In genomic region chr10:37976091-37976879, GRCh38 we compare ENCODE assay signal across 8 cellular contexts. TPM values are rescaled to one million over a fixed set of nuclear protein-coding genes. Genes with fewer than 3 reads are reported as not detected.
DNase-seq lines count a peak whose midpoint lies in the region; ATAC-seq, FAIRE-seq and TF ChIP-seq lines count a peak whose summit lies in the region.

ZNF25 (minus strand) TSS chr10:37976647; CDS start chr10:37971722, 4,925 bp downstream.

- H3K36me3 ChIP-seq in BJ (ENCODE audit: control insufficient read depth, insufficient read depth, low read length): no peaks in the 10 kb centered on the region

- CTCF ChIA-PET in BJ (lab: Yijun Ruan, JAX): interaction anchor here (0.5 to 1.3 kb wide), 20 partner anchors 9 to 1921 kb away, joined by 3 to 6 read pairs (median 3); partner anchors contain the start of gene ZNF33A

- TF ChIP-seq CTCF in BJ (IDR thresholded peaks at IDR 0.05; ENCODE audit: insufficient read depth, low read depth, low read length): peak; percentile 99

- FAIRE-seq in colon (lab: Jason Lieb, UNC): peak; percentile 91

- ATAC-seq in HG03442 (IDR thresholded peaks at IDR 0.05; ENCODE audit: unreplicated experiment): peak; percentile 93

- POLR2A ChIA-PET in BJ (lab: Charles Lee): interaction anchor here (0.5 kb wide), 1 partner anchor 36 kb away, joined by 27 read pairs; no protein-coding TSS in a partner anchor

- H3K4me3 ChIP-seq in BJ (ENCODE audit: low read depth, low read length): peak within 1 kb of the TSS; percentile 80

- DNase-seq in BJ (ENCODE audit: low read depth): peak; percentile 88
- DNase-seq in GM19238 (ENCODE audit: insufficient read length, low spot score): peak; percentile 93
- peak; percentile 95 for DNase-seq in NCI-H510A treated with DMSO at 0.1 percent for 48 hours (lab: John Stamatoyannopoulos, UW)
- DNase-seq in activated CD4-positive, alpha-beta T cell treated with anti-CD3 and anti-CD28 coated beads for 4 hours: peak; percentile 98 to 99
- peak; percentile 99 for DNase-seq in kidney tubule cell (ENCODE audit: low spot score)
- DNase-seq in stimulated activated CD4-positive, alpha-beta T cell treated with anti-CD3 and anti-CD28 coated beads, Interleukin-1b, Interleukin-23, amount 100 ng/mL, for 24 hours (ENCODE audit: low read depth in 4 of 4, low spot score in 1 of 4): peak; percentile 94 to 97 (median 95)

- no peaks in the 10 kb centered on the region for H3K27me3 ChIP-seq in BJ (ENCODE audit: control insufficient read depth, insufficient read depth, low read length)

RNA-seq across cellular contexts. Expression of gene ZNF25, which starts in this region (rescaled TPM):
- 5.0 and 9.2 TPM in 2 replicates for polyA plus RNA-seq in BJ (2011; rRNA removed)
- 2.4 and 2.5 TPM in 2 replicates for polyA minus RNA-seq in BJ (2011; rRNA and poly(A)+ RNA removed)

Comparison
In these comparisons a context has a peak if more than half of its experiments do, and no peak if none do; other contexts are left out.
1. Peak in every context shown above with its lines: DNase-seq, ATAC-seq and H3K4me3 ChIP-seq.